40 cellular contexts compared by ENCODE assay signal in genomic region chr12:131557310-131557709, GRCh38.
"Had no signal": no experiment of that assay in that cellular context is flagged by ENCODE, and none has a peak within 500 bp of the region (broad histone marks: within the 10 kb centered on the region; RNA-seq: fewer than 3 reads in every experiment).

No MANE protein-coding gene starts in this region.

- H3K27me3 ChIP-seq: body of pancreas, brain microvascular endothelial cell had no signal

- H3K9me3 ChIP-seq: body of pancreas, breast epithelium had no signal

- H3K9me3 Mint-ChIP-seq: activated CD4-positive, alpha-beta T cell treated with anti-CD3 and anti-CD28 coated beads, Interleukin-2, amount 10 ng/mL, durations not matched to agents 7 days and 5 days; activated naive CD4-positive, alpha-beta T cell treated with anti-CD3 and anti-CD28 coated beads, Interleukin-2, amount 50 U/mL, for 24 hours; activated naive CD8-positive, alpha-beta T cell treated with anti-CD3 and anti-CD28 coated beads, Interleukin-2, amount 10 ng/mL, durations not matched to agents 7 days and 5 days; activated naive CD8-positive, alpha-beta T cell treated with anti-CD3 and anti-CD28 coated beads, Interleukin-2, amount 50 U/mL, for 24 hours; activated T-cell treated with anti-CD3 and anti-CD28 coated beads, Interleukin-2, amount 50 U/mL, for 24 hours; activated T-helper 2 cell treated with anti-CD3 and anti-CD28 coated beads, Interferon-gamma antibody, Interleukin-2, Interleukin-4, amounts not matched to agents 10 μg/mL and 5 μg/mL and 100 μg/mL, durations not matched to agents 14 hours and 24 hours and 36 hours; central memory CD8-positive, alpha-beta T cell; T-helper 1 cell treated with Interleukin-12 subunit alpha and Interleukin-12 subunit beta and Interleukin-4 antibody, amounts not matched to agents 30 μg/mL and 1 μg/mL, for 36 hours; T-helper 2 cell treated with Interferon-gamma antibody and Interleukin-4, amounts not matched to agents 5 μg/mL and 100 μg/mL, for 36 hours had no signal

- H3K27me3 Mint-ChIP-seq: activated CD4-positive, alpha-beta T cell treated with anti-CD3 and anti-CD28 coated beads for 36 hours; activated CD4-positive, alpha-beta T cell treated with anti-CD3 and anti-CD28 coated beads, Interleukin-2, amount 10 ng/mL, durations not matched to agents 7 days and 5 days; activated CD8-positive, alpha-beta memory T cell treated with anti-CD3 and anti-CD28 coated beads, Interleukin-2, amount 10 ng/mL, durations not matched to agents 7 days and 5 days; activated naive CD4-positive, alpha-beta T cell treated with anti-CD3 and anti-CD28 coated beads, Interleukin-2, amount 50 U/mL, for 24 hours; activated naive CD8-positive, alpha-beta T cell treated with anti-CD3 and anti-CD28 coated beads, Interleukin-2, amount 50 U/mL, for 24 hours had no signal

- ATAC-seq: activated CD4-positive, alpha-beta T cell treated with anti-CD3 and anti-CD28 coated beads for 36 hours; activated CD4-positive, CD25-positive, alpha-beta regulatory T cell treated with anti-CD3 and anti-CD28 coated beads, Interleukin-2, amount 50 U/mL, for 24 hours; activated CD8-positive, alpha-beta memory T cell treated with anti-CD3 and anti-CD28 coated beads, Interleukin-2, amount 10 ng/mL, durations not matched to agents 7 days and 5 days; activated CD8-positive, alpha-beta T cell treated with anti-CD3 and anti-CD28 coated beads, Interleukin-2, amount 10 ng/mL, durations not matched to agents 7 days and 5 days; activated naive CD8-positive, alpha-beta T cell treated with anti-CD3 and anti-CD28 coated beads, Interleukin-2, amount 50 U/mL, for 24 hours; body of pancreas; WTC11 had no signal

- H3K4me3 ChIP-seq: body of pancreas, breast epithelium had no signal

- H3K27ac ChIP-seq: body of pancreas, brain microvascular endothelial cell, breast epithelium, VCaP had no signal

- H3K36me3 Mint-ChIP-seq: activated CD8-positive, alpha-beta memory T cell treated with anti-CD3 and anti-CD28 coated beads, Interleukin-2, amount 10 ng/mL, durations not matched to agents 7 days and 5 days; activated naive CD4-positive, alpha-beta T cell treated with anti-CD3 and anti-CD28 coated beads, Interleukin-2, amount 10 ng/mL, durations not matched to agents 7 days and 5 days; activated naive CD4-positive, alpha-beta T cell treated with anti-CD3 and anti-CD28 coated beads, Interleukin-2, amount 50 U/mL, for 24 hours; activated naive CD8-positive, alpha-beta T cell; activated naive CD8-positive, alpha-beta T cell treated with anti-CD3 and anti-CD28 coated beads, Interleukin-2, amount 10 ng/mL, durations not matched to agents 7 days and 5 days; WTC11 had no signal

- FAIRE-seq: astrocyte, TTC549 had no signal

- H3K36me3 ChIP-seq: brain microvascular endothelial cell, breast epithelium had no signal

- H3K4me1 ChIP-seq: body of pancreas, breast epithelium had no signal

- DNase-seq: activated CD4-positive, alpha-beta memory T cell treated with anti-CD3 and anti-CD28 coated beads, Interleukin-2, amount 10 ng/mL, durations not matched to agents 7 days and 5 days; activated CD4-positive, alpha-beta T cell treated with anti-CD3 and anti-CD28 coated beads for 1 hour; activated CD4-positive, alpha-beta T cell treated with anti-CD3 and anti-CD28 coated beads for 36 hours; activated CD4-positive, alpha-beta T cell treated with anti-CD3 and anti-CD28 coated beads for 48 hours; activated CD4-positive, alpha-beta T cell treated with anti-CD3 and anti-CD28 coated beads, Interleukin-2, amount 10 ng/mL, durations not matched to agents 7 days and 5 days; activated CD4-positive, alpha-beta T cell treated with anti-CD3 and anti-CD28 coated beads, Interleukin-2, amount 50 U/mL, for 48 hours; activated CD4-positive, CD25-positive, alpha-beta regulatory T cell; activated CD8-positive, alpha-beta memory T cell treated with anti-CD3 and anti-CD28 coated beads for 24 hours; activated CD8-positive, alpha-beta memory T cell treated with anti-CD3 and anti-CD28 coated beads, Interleukin-2, amount 10 ng/mL, durations not matched to agents 7 days and 5 days; activated CD8-positive, alpha-beta memory T cell treated with anti-CD3 and anti-CD28 coated beads, Interleukin-2, amount 50 U/mL, for 48 hours; activated CD8-positive, alpha-beta T cell treated with anti-CD3 and anti-CD28 coated beads, Interleukin-2, amount 10 ng/mL, durations not matched to agents 7 days and 5 days; activated effector memory CD4-positive, alpha-beta T cell treated with Interleukin-2 at 50 U/mL for 16 hours; activated gamma-delta T cell; activated naive CD4-positive, alpha-beta T cell treated with anti-CD3 and anti-CD28 coated beads, Interleukin-2, amount 10 ng/mL, durations not matched to agents 7 days and 5 days; activated naive CD4-positive, alpha-beta T cell treated with Interleukin-2 at 50 U/mL for 16 hours; activated naive CD8-positive, alpha-beta T cell treated with anti-CD3 and anti-CD28 coated beads, Interleukin-2, amount 10 ng/mL, durations not matched to agents 7 days and 5 days; activated naive CD8-positive, alpha-beta T cell treated with anti-CD3 and anti-CD28 coated beads, Interleukin-2, amount 50 U/mL, for 24 hours; activated T-cell treated with anti-CD3 and anti-CD28 coated beads, Interleukin-2, amount 50 U/mL, for 24 hours; activated T-cell treated with anti-CD3 and anti-CD28 coated beads, Interleukin-2, amount 50 U/mL, for 48 hours; amygdala; aorta; body of pancreas; brain microvascular endothelial cell; caudate nucleus; SW 1271; T-helper 1 cell; T-helper 2 cell; T-helper 9 cell had no signal

- H3K4me1 Mint-ChIP-seq: activated CD4-positive, alpha-beta memory T cell treated with anti-CD3 and anti-CD28 coated beads, Interleukin-2, amount 10 ng/mL, durations not matched to agents 7 days and 5 days; activated CD4-positive, alpha-beta T cell treated with anti-CD3 and anti-CD28 coated beads, Interleukin-2, amount 10 ng/mL, durations not matched to agents 7 days and 5 days; activated CD8-positive, alpha-beta memory T cell treated with anti-CD3 and anti-CD28 coated beads, Interleukin-2, amount 10 ng/mL, durations not matched to agents 7 days and 5 days; activated naive CD4-positive, alpha-beta T cell treated with anti-CD3 and anti-CD28 coated beads, Interleukin-2, amount 10 ng/mL, durations not matched to agents 7 days and 5 days; activated naive CD4-positive, alpha-beta T cell treated with anti-CD3 and anti-CD28 coated beads, Interleukin-2, amount 50 U/mL, for 24 hours; activated naive CD8-positive, alpha-beta T cell treated with anti-CD3 and anti-CD28 coated beads, Interleukin-2, amount 10 ng/mL, durations not matched to agents 7 days and 5 days; activated naive CD8-positive, alpha-beta T cell treated with anti-CD3 and anti-CD28 coated beads, Interleukin-2, amount 50 U/mL, for 24 hours; central memory CD8-positive, alpha-beta T cell had no signal

- H3K4me3 Mint-ChIP-seq: activated CD4-positive, alpha-beta memory T cell treated with anti-CD3 and anti-CD28 coated beads, Interleukin-2, amount 10 ng/mL, durations not matched to agents 7 days and 5 days; activated CD4-positive, alpha-beta T cell treated with anti-CD3 and anti-CD28 coated beads for 36 hours; activated CD4-positive, alpha-beta T cell treated with anti-CD3 and anti-CD28 coated beads, Interleukin-2, amount 10 ng/mL, durations not matched to agents 7 days and 5 days; activated CD8-positive, alpha-beta memory T cell treated with anti-CD3 and anti-CD28 coated beads, Interleukin-2, amount 10 ng/mL, durations not matched to agents 7 days and 5 days; activated CD8-positive, alpha-beta T cell treated with anti-CD3 and anti-CD28 coated beads, Interleukin-2, amount 10 ng/mL, durations not matched to agents 7 days and 5 days; activated naive CD4-positive, alpha-beta T cell treated with anti-CD3 and anti-CD28 coated beads, Interleukin-2, amount 10 ng/mL, durations not matched to agents 7 days and 5 days; activated naive CD4-positive, alpha-beta T cell treated with anti-CD3 and anti-CD28 coated beads, Interleukin-2, amount 50 U/mL, for 24 hours; activated naive CD8-positive, alpha-beta T cell; activated naive CD8-positive, alpha-beta T cell treated with anti-CD3 and anti-CD28 coated beads, Interleukin-2, amount 10 ng/mL, durations not matched to agents 7 days and 5 days; activated naive CD8-positive, alpha-beta T cell treated with anti-CD3 and anti-CD28 coated beads, Interleukin-2, amount 50 U/mL, for 24 hours; activated T-cell treated with anti-CD3 and anti-CD28 coated beads, Interleukin-2, amount 50 U/mL, for 24 hours; central memory CD8-positive, alpha-beta T cell; T-helper 1 cell treated with Interleukin-12 subunit alpha and Interleukin-12 subunit beta and Interleukin-4 antibody, amounts not matched to agents 30 μg/mL and 1 μg/mL, for 36 hours; T-helper 2 cell treated with Interferon-gamma antibody and Interleukin-4, amounts not matched to agents 5 μg/mL and 100 μg/mL, for 36 hours; WTC11 had no signal

- H3K27ac Mint-ChIP-seq: activated CD4-positive, alpha-beta memory T cell treated with anti-CD3 and anti-CD28 coated beads, Interleukin-2, amount 10 ng/mL, durations not matched to agents 7 days and 5 days; activated CD4-positive, alpha-beta T cell treated with anti-CD3 and anti-CD28 coated beads for 36 hours; activated CD4-positive, alpha-beta T cell treated with anti-CD3 and anti-CD28 coated beads, Interleukin-2, amount 10 ng/mL, durations not matched to agents 7 days and 5 days; activated CD8-positive, alpha-beta memory T cell treated with anti-CD3 and anti-CD28 coated beads, Interleukin-2, amount 10 ng/mL, durations not matched to agents 7 days and 5 days; activated CD8-positive, alpha-beta T cell treated with anti-CD3 and anti-CD28 coated beads, Interleukin-2, amount 10 ng/mL, durations not matched to agents 7 days and 5 days; activated naive CD4-positive, alpha-beta T cell treated with anti-CD3 and anti-CD28 coated beads, Interleukin-2, amount 10 ng/mL, durations not matched to agents 7 days and 5 days; activated naive CD4-positive, alpha-beta T cell treated with anti-CD3 and anti-CD28 coated beads, Interleukin-2, amount 50 U/mL, for 24 hours; activated naive CD8-positive, alpha-beta T cell; activated naive CD8-positive, alpha-beta T cell treated with anti-CD3 and anti-CD28 coated beads, Interleukin-2, amount 10 ng/mL, durations not matched to agents 7 days and 5 days; activated naive CD8-positive, alpha-beta T cell treated with anti-CD3 and anti-CD28 coated beads, Interleukin-2, amount 50 U/mL, for 24 hours; activated T-cell treated with anti-CD3 and anti-CD28 coated beads, Interleukin-2, amount 50 U/mL, for 24 hours; activated T-helper 2 cell treated with anti-CD3 and anti-CD28 coated beads, Interferon-gamma antibody, Interleukin-2, Interleukin-4, amounts not matched to agents 10 μg/mL and 5 μg/mL and 100 μg/mL, durations not matched to agents 14 hours and 24 hours and 36 hours; T-helper 1 cell treated with Interleukin-12 subunit alpha and Interleukin-12 subunit beta and Interleukin-4 antibody, amounts not matched to agents 30 μg/mL and 1 μg/mL, for 36 hours; T-helper 2 cell treated with Interferon-gamma antibody and Interleukin-4, amounts not matched to agents 5 μg/mL and 100 μg/mL, for 36 hours; WTC11 had no signal
